1 cellular context compared by ENCODE assay signal in the genomic region with DNA sequence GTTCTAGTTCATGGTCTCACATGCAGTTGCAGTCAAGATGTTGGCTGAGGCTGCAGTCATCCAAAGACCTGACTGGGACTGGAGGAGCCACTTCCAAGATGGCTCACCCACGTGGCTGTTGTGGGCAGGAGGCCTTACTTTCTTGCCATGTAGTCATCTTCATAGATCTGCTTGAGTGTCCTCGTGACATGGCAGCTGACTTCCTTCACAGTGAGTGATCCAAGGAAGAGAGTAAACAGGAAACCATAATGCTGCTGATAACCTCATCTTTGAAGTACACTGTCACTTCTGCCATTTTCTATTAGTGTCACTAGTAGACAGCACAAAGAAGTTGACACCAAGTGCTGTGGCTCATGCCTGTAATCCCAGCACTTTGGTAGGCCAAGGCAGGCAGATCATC.
TF ChIP-seq lines count a peak whose summit lies in the region.

No MANE protein-coding gene starts in this region.

TF ChIP-seq in K562, 482 proteins besides CTCF, POLR2A, EP300 and RAD21 (continued from another document and continues in another):
- TF ChIP-seq CAMTA2 (CRISPR knock-in tag; conservative IDR thresholded peaks at IDR 0.05) (no peak), PRMT5 (CRISPR knock-in tag; IDR thresholded peaks at IDR 0.05) (no peak), BRF1 (IDR thresholded peaks at IDR 0.05; ENCODE audit: borderline replicate concordance, extremely low read depth, insufficient read length) (no peak), KDM1A (IDR thresholded peaks at IDR 0.05) (peak in 1 of 2 experiments; percentile 40; a peak in 1 of 4 replicates), TRIM24 (IDR thresholded peaks at IDR 0.05) (peak in 1 of 2 experiments; percentile 38; a peak in 1 of 4 replicates), POLR2H (tag; IDR thresholded peaks at IDR 0.05; ENCODE audit: low read depth) (no peak; the same call in 1 of the 2 replicates), SAFB (IDR thresholded peaks at IDR 0.05; ENCODE audit: borderline replicate concordance, low read depth, low read length) (no peak), ZNF586 (CRISPR knock-in tag; conservative IDR thresholded peaks at IDR 0.05) (no peak), HNRNPLL (IDR thresholded peaks at IDR 0.05; ENCODE audit: low read depth, low read length, poor library complexity, severe bottlenecking) (no peak), TAF9B (IDR thresholded peaks at IDR 0.05; ENCODE audit: partially characterized antibody) (no peak), EWSR1 (IDR thresholded peaks at IDR 0.05; ENCODE audit: borderline replicate concordance, low read depth, partially characterized antibody) (no peak), HCFC1 (IDR thresholded peaks at IDR 0.05; ENCODE audit: low read depth, low read length) (no peak), ZKSCAN8 (CRISPR knock-in tag; IDR thresholded peaks at IDR 0.05) (peak; percentile 79; the same call in 1 of the 2 replicates), ZNF12 (CRISPR knock-in tag; IDR thresholded peaks at IDR 0.05) (no peak), THRB (CRISPR knock-in tag; conservative IDR thresholded peaks at IDR 0.05) (no peak), GABPA (tag; conservative IDR thresholded peaks at IDR 0.05; ENCODE audit: low read depth) (peak; percentile 66), ZNF507 (tag; conservative IDR thresholded peaks at IDR 0.05) (no peak), KLF6 (CRISPR knock-in tag; IDR thresholded peaks at IDR 0.05; ENCODE audit: borderline replicate concordance) (peak; percentile 64; the same call in 1 of the 2 replicates), NBN (IDR thresholded peaks at IDR 0.05; ENCODE audit: low read depth) (no peak), RBM15 (IDR thresholded peaks at IDR 0.05; ENCODE audit: insufficient read depth, low read length) (no peak), ILF3 (IDR thresholded peaks at IDR 0.05; ENCODE audit: borderline replicate concordance) (no peak), ZNF561 (CRISPR knock-in tag; conservative IDR thresholded peaks at IDR 0.05) (no peak), SREBF1 (IDR thresholded peaks at IDR 0.05; ENCODE audit: borderline replicate concordance, low read depth, low read length) (no peak), ZBTB1 (CRISPR knock-in tag; IDR thresholded peaks at IDR 0.05; ENCODE audit: borderline replicate concordance, low read depth) (no peak), LARP7 (IDR thresholded peaks at IDR 0.05) (no peak), NONO (IDR thresholded peaks at IDR 0.05; ENCODE audit: low read depth in 2 of 2, low read length in 1 of 2) (no peak), ZFP36 (IDR thresholded peaks at IDR 0.05; ENCODE audit: low read depth, low read length, partially characterized antibody) (no peak), CEBPG (CRISPR knock-in tag; IDR thresholded peaks at IDR 0.05) (no peak), CEBPG (tag; conservative IDR thresholded peaks at IDR 0.05 in 1 of 2, IDR thresholded peaks at IDR 0.05 in 1 of 2) (no peak), E2F6 (IDR thresholded peaks at IDR 0.05; ENCODE audit: borderline replicate concordance in 1 of 2, extremely low read depth in 1 of 2, insufficient read depth in 1 of 2, insufficient read length in 1 of 2, low read depth in 1 of 2, low read length in 1 of 2, poor library complexity in 1 of 2, severe bottlenecking in 1 of 2) (no peak), IFI16 (CRISPR knock-in tag; IDR thresholded peaks at IDR 0.05) (no peak), NCOA6 (IDR thresholded peaks at IDR 0.05) (no peak), ZBTB43 (CRISPR knock-in tag; IDR thresholded peaks at IDR 0.05) (no peak), FOS (IDR thresholded peaks at IDR 0.05; ENCODE audit: extremely low read depth, insufficient read length) (no peak), MED1 (CRISPR knock-in tag; IDR thresholded peaks at IDR 0.05; ENCODE audit: borderline replicate concordance) (no peak), PHB (CRISPR knock-in tag; IDR thresholded peaks at IDR 0.05) (no peak), ZNF263 (CRISPR knock-in tag; IDR thresholded peaks at IDR 0.05; ENCODE audit: borderline replicate concordance) (no peak), SRSF3 (IDR thresholded peaks at IDR 0.05; ENCODE audit: insufficient read depth, low read length) (no peak), SAP30 (IDR thresholded peaks at IDR 0.05; ENCODE audit: borderline replicate concordance, insufficient read depth, low read depth, low read length, poor library complexity, severe bottlenecking) (no peak), RBM39 (optimal IDR thresholded peaks at IDR 0.05; ENCODE audit: low read depth, low read length) (no peak), L3MBTL2 (IDR thresholded peaks at IDR 0.05) (peak; percentile 74), ZNF165 (CRISPR knock-in tag; IDR thresholded peaks at IDR 0.05; ENCODE audit: borderline replicate concordance) (no peak)
- TF ChIP-seq, protein P1, sequence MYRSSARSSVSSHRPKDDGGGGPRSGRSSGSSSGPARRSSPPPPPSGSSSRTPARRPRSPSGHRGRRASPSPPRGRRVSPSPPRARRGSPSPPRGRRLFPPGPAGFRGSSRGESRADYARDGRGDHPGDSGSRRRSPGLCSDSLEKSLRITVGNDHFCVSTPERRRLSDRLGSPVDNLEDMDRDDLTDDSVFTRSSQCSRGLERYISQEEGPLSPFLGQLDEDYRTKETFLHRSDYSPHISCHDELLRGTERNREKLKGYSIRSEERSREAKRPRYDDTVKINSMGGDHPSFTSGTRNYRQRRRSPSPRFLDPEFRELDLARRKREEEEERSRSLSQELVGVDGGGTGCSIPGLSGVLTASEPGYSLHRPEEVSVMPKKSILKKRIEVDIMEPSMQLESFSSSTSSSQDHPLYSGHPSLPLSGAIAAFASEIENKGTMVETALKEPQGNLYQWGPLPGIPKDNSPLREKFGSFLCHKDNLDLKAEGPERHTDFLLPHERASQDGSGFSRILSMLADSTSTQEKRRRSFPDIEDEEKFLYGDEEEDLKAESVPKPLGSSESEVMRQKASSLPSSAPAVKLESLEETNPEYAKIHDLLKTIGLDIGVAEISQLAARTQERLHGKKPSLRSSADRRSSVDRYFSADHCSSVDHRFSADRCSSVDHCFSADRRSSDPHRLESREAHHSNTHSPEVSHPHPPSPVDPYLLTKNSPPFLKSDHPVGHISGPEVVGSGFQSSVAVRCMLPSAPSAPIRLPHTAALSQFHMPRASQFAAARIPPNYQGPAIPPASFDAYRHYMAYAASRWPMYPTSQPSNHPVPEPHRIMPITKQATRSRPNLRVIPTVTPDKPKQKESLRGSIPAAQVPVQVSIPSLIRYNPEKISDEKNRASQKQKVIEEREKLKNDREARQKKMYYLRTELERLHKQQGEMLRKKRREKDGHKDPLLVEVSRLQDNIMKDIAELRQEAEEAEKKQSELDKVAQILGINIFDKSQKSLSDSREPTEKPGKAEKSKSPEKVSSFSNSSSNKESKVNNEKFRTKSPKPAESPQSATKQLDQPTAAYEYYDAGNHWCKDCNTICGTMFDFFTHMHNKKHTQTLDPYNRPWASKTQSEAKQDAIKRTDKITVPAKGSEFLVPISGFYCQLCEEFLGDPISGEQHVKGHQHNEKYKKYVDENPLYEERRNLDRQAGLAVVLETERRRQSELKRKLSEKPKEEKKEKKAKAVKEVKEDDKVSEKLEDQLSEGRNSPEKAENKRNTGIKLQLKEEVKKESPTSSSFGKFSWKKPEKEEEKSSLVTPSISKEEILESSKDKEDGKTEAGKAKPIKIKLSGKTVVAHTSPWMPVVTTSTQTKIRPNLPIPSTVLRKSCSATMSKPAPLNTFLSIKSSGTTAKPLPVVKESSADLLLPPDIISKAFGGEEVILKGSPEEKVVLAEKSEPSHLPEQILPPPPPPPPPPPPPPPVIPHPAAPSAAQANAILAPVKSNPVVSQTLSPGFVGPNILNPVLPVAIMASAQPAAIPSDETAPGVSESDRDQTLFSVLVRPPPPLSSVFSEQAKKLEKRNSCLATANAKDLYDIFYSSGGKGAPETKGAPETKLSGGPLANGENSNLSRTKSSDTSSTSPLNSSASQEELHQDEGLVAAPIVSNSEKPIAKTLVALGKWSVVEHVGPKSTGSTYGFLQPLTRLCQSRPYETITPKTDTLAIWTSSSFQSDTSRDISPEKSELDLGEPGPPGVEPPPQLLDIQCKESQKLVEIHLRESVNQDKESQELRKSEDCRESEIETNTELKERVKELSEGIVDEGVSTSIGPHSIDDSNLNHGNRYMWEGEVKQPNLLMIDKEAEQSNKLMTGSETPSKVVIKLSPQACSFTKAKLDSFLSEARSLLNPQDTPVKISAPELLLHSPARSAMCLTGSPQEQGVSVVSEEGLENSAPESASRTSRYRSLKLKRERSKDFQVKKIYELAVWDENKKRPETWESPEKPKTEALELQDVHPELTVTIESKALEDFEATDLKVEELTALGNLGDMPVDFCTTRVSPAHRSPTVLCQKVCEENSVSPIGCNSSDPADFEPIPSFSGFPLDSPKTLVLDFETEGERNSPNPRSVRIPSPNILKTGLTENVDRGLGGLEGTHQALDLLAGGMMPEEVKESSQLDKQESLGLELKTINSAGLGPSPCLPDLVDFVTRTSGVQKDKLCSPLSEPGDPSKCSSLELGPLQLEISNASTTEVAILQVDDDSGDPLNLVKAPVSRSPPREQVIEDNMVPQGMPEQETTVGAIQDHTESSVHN (IDR thresholded peaks at IDR 0.05; ENCODE audit: borderline replicate concordance in 1 of 2, low read depth in 1 of 2), result no peak
- TF ChIP-seq, protein P2, sequence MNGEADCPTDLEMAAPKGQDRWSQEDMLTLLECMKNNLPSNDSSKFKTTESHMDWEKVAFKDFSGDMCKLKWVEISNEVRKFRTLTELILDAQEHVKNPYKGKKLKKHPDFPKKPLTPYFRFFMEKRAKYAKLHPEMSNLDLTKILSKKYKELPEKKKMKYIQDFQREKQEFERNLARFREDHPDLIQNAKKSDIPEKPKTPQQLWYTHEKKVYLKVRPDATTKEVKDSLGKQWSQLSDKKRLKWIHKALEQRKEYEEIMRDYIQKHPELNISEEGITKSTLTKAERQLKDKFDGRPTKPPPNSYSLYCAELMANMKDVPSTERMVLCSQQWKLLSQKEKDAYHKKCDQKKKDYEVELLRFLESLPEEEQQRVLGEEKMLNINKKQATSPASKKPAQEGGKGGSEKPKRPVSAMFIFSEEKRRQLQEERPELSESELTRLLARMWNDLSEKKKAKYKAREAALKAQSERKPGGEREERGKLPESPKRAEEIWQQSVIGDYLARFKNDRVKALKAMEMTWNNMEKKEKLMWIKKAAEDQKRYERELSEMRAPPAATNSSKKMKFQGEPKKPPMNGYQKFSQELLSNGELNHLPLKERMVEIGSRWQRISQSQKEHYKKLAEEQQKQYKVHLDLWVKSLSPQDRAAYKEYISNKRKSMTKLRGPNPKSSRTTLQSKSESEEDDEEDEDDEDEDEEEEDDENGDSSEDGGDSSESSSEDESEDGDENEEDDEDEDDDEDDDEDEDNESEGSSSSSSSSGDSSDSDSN (IDR thresholded peaks at IDR 0.05; ENCODE audit: borderline replicate concordance in 1 of 2, low read depth in 2 of 2, low read length in 2 of 2), result no peak
- TF ChIP-seq, protein P3, sequence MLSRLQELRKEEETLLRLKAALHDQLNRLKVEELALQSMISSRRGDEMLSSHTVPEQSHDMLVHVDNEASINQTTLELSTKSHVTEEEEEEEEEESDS (CRISPR knock-in tag; IDR thresholded peaks at IDR 0.05), result no peak
- TF ChIP-seq, protein P4, sequence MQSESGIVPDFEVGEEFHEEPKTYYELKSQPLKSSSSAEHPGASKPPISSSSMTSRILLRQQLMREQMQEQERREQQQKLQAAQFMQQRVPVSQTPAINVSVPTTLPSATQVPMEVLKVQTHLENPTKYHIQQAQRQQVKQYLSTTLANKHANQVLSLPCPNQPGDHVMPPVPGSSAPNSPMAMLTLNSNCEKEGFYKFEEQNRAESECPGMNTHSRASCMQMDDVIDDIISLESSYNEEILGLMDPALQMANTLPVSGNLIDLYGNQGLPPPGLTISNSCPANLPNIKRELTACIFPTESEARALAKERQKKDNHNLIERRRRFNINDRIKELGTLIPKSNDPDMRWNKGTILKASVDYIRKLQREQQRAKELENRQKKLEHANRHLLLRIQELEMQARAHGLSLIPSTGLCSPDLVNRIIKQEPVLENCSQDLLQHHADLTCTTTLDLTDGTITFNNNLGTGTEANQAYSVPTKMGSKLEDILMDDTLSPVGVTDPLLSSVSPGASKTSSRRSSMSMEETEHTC (IDR thresholded peaks at IDR 0.05), result peak; percentile 39; the same call in 1 of the 2 replicates
- TF ChIP-seq, protein P5, sequence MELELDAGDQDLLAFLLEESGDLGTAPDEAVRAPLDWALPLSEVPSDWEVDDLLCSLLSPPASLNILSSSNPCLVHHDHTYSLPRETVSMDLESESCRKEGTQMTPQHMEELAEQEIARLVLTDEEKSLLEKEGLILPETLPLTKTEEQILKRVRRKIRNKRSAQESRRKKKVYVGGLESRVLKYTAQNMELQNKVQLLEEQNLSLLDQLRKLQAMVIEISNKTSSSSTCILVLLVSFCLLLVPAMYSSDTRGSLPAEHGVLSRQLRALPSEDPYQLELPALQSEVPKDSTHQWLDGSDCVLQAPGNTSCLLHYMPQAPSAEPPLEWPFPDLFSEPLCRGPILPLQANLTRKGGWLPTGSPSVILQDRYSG (tag; conservative IDR thresholded peaks at IDR 0.05; ENCODE audit: low read depth), result peak; percentile 89
- TF ChIP-seq, protein P6, sequence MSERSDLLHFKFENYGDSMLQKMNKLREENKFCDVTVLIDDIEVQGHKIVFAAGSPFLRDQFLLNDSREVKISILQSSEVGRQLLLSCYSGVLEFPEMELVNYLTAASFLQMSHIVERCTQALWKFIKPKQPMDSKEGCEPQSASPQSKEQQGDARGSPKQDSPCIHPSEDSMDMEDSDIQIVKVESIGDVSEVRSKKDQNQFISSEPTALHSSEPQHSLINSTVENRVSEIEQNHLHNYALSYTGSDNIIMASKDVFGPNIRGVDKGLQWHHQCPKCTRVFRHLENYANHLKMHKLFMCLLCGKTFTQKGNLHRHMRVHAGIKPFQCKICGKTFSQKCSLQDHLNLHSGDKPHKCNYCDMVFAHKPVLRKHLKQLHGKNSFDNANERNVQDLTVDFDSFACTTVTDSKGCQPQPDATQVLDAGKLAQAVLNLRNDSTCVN (CRISPR knock-in tag; IDR thresholded peaks at IDR 0.05), result no peak
